1 cellular context compared by ENCODE assay signal in the genomic region with DNA sequence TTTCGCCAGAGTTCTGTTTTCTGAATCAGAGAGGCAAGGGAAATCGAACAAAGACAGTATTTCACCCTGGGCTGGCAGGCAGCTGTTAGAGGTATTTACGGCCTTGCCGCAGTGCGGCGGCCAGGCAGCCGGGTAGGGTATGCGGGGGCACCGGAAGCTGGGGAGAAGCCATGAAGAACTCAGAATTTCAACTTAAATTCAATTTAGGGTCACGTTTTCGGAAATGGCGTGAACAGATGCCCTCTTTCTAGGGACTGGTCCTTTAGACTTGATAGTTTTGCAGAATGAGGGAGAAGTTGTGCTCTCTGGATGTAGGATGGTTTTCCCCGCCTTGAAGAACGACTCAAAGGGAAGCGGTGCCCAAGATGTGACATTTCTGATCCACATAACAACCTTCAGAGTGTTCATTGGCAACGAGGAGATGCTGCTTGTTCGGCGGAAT.
TF ChIP-seq lines count a peak whose summit lies in the region.

No MANE protein-coding gene starts in this region.

TF ChIP-seq in GM23338, 12 proteins besides CTCF, POLR2A, EP300 and RAD21 (continued from another document):
- TF ChIP-seq ZNF462 (CRISPR knock-in tag; IDR thresholded peaks at IDR 0.05), result no peak
- TF ChIP-seq STAT1 (IDR thresholded peaks at IDR 0.05; ENCODE audit: unreplicated experiment), result no peak
- peak; percentile 82 for TF ChIP-seq EZH2 (IDR thresholded peaks at IDR 0.05; ENCODE audit: low read depth, unreplicated experiment)
TF ChIP-seq in GM23338: peak in this region for 1.
